In genomic region chr11:15276616-15277015, GRCh38 we compare ENCODE assay signal across 8 cellular contexts.
DNase-seq lines count a peak whose midpoint lies in the region; ATAC-seq and TF ChIP-seq lines count a peak whose summit lies in the region.

No MANE protein-coding gene starts in this region.

- no peak overlapping the region for H3K27ac Mint-ChIP-seq in naive thymus-derived CD4-positive, alpha-beta T cell

- POLR2A ChIA-PET in naive thymus-derived CD4-positive, alpha-beta T cell (lab: Charles Lee), result no interaction called here

- H3K9me3 ChIP-seq in DND-41 (ENCODE audit: insufficient read depth, low read length, severe bottlenecking) (no peaks in the 10 kb centered on the region), WERI-Rb-1 (ENCODE audit: severe bottlenecking) (no peaks in the 10 kb centered on the region), upper lobe of left lung (no peaks in the 10 kb centered on the region)
- no peaks in the 10 kb centered on the region for H3K9me3 ChIP-seq in naive thymus-derived CD4-positive, alpha-beta T cell (ENCODE audit: control insufficient read depth in 2 of 3, low read length in 3 of 3)

- H3K4me1 ChIP-seq in DND-41 (ENCODE audit: insufficient read depth, low read length) (no peaks in the 10 kb centered on the region), upper lobe of left lung (no peaks in the 10 kb centered on the region)
- no peaks in the 10 kb centered on the region for H3K4me1 ChIP-seq in naive thymus-derived CD4-positive, alpha-beta T cell (ENCODE audit: control insufficient read depth in 2 of 2, insufficient read depth in 2 of 2, low read length in 2 of 2)

- TF ChIP-seq POLR2A in upper lobe of left lung (IDR thresholded peaks at IDR 0.05), result no peak

- no peaks in the 10 kb centered on the region for H3K36me3 ChIP-seq in DND-41 (ENCODE audit: insufficient read depth, low read length)
- no peaks in the 10 kb centered on the region for H3K36me3 ChIP-seq in WERI-Rb-1
- H3K36me3 ChIP-seq in upper lobe of left lung, result no peaks in the 10 kb centered on the region
- H3K36me3 ChIP-seq in naive thymus-derived CD4-positive, alpha-beta T cell (ENCODE audit: control insufficient read depth in 2 of 3, insufficient read depth in 3 of 3, low read length in 3 of 3), result no peaks in the 10 kb centered on the region

- ATAC-seq in DND-41 (ENCODE audit: insufficient read depth, low read depth) (no peak), GM18867 (IDR thresholded peaks at IDR 0.05; ENCODE audit: unreplicated experiment) (no peak), upper lobe of left lung (ENCODE audit: low FRiP score in 2 of 2) (no peak)
- no peak for ATAC-seq in naive thymus-derived CD4-positive, alpha-beta T cell

- H3K4me3 Mint-ChIP-seq in naive thymus-derived CD4-positive, alpha-beta T cell, result no peak overlapping the region

- no peak overlapping the region for H3K9ac ChIP-seq in DND-41 (ENCODE audit: low read depth, low read length)

- H3K27me3 ChIP-seq in DND-41 (ENCODE audit: insufficient read depth, low read length, poor library complexity), result peaks cover 42% of the 10 kb centered on the region
- H3K27me3 ChIP-seq in WERI-Rb-1 (ENCODE audit: insufficient read depth, low read depth, severe bottlenecking), result no peaks in the 10 kb centered on the region
- H3K27me3 ChIP-seq in upper lobe of left lung, result no peaks in the 10 kb centered on the region
- no peaks in the 10 kb centered on the region for H3K27me3 ChIP-seq in naive thymus-derived CD4-positive, alpha-beta T cell (ENCODE audit: control insufficient read depth in 2 of 2, insufficient read depth in 2 of 2, low read length in 2 of 2)

- 42 to 53% methylated on average over 3 of the region's 3 CpGs for WGBS in upper lobe of left lung, 2 donors

- H3K4me3 ChIP-seq in DND-41 (ENCODE audit: low read depth in 1 of 2, low read length in 2 of 2) (no peak overlapping the region), LNCaP clone FGC (ENCODE audit: low read depth, low read length) (no peak overlapping the region), WERI-Rb-1 (ENCODE audit: low read depth, low read length) (no peak overlapping the region), upper lobe of left lung (no peak overlapping the region)
- no peak overlapping the region for H3K4me3 ChIP-seq in naive thymus-derived CD4-positive, alpha-beta T cell (ENCODE audit: low read length)

- H3K4me2 ChIP-seq in DND-41 (ENCODE audit: insufficient read depth, low read length), result no peak overlapping the region

- H3K27me3 Mint-ChIP-seq in naive thymus-derived CD4-positive, alpha-beta T cell, result peaks cover 23 to 48% (median 30%) of the 10 kb centered on the region in 5 donors

- no peak for TF ChIP-seq EP300 in upper lobe of left lung (IDR thresholded peaks at IDR 0.05)

- H3K27ac ChIP-seq in DND-41 (ENCODE audit: low read length) (no peak overlapping the region), WERI-Rb-1 (peak overlapping the region; percentile 40; the same call in 1 of the 2 replicates), upper lobe of left lung (no peak overlapping the region)
- H3K27ac ChIP-seq in naive thymus-derived CD4-positive, alpha-beta T cell (ENCODE audit: low read depth, low read length), result no peak overlapping the region

- TF ChIP-seq CTCF in DND-41 (IDR thresholded peaks at IDR 0.05; ENCODE audit: borderline replicate concordance, extremely low read depth, low read length, poor library complexity, severe bottlenecking) (peak; percentile 41), LNCaP clone FGC (IDR thresholded peaks at IDR 0.05; ENCODE audit: control insufficient read depth, extremely low read depth, insufficient read depth) (peak; percentile 31; the same call in 1 of the 2 replicates), WERI-Rb-1 (IDR thresholded peaks at IDR 0.05; ENCODE audit: low read depth, low read length) (peak; percentile 46), upper lobe of left lung (IDR thresholded peaks at IDR 0.05) (no peak)

- peaks cover 0 to 6% (median 0%) of the 10 kb centered on the region in 11 donors for H3K9me3 Mint-ChIP-seq in naive thymus-derived CD4-positive, alpha-beta T cell

- H3K79me2 ChIP-seq in DND-41 (ENCODE audit: insufficient read depth, low read length), result no peaks in the 10 kb centered on the region

- no peaks in the 10 kb centered on the region for H3K4me1 Mint-ChIP-seq in naive thymus-derived CD4-positive, alpha-beta T cell

- intact Hi-C loops in naive thymus-derived CD4-positive, alpha-beta T cell (cut with micrococcal nuclease), result no loop called here

- CTCF ChIA-PET in naive thymus-derived CD4-positive, alpha-beta T cell (lab: Charles Lee), result no interaction called here

- H4K20me1 ChIP-seq in DND-41 (ENCODE audit: insufficient read depth, low read length), result no peaks in the 10 kb centered on the region

- DNase-seq in DND-41 (no peak), LNCaP clone FGC (ENCODE audit: low read depth) (no peak), WERI-Rb-1 (peak; percentile 25), midbrain (lab: John Stamatoyannopoulos, UW) (peak; percentile 12), SK-N-DZ (ENCODE audit: low spot score) (no peak), upper lobe of left lung (no peak)
- DNase-seq in naive thymus-derived CD4-positive, alpha-beta T cell, result no peak

- no peaks in the 10 kb centered on the region for H3K36me3 Mint-ChIP-seq in naive thymus-derived CD4-positive, alpha-beta T cell

- no peak overlapping the region for H2AFZ ChIP-seq in DND-41 (ENCODE audit: low read depth, low read length)

Comparison
In these comparisons a context has a peak if more than half of its experiments do, and no peak if none do; other contexts are left out.
1. DNase-seq: peak in WERI-Rb-1 (single experiment) and midbrain (single experiment); none in DND-41 (single experiment), LNCaP clone FGC (single experiment), SK-N-DZ (single experiment), upper lobe of left lung (0 of 2) and naive thymus-derived CD4-positive, alpha-beta T cell (0 of 9).
2. CTCF ChIP-seq: peak in DND-41 (single experiment), LNCaP clone FGC (single experiment) and WERI-Rb-1 (single experiment); none in upper lobe of left lung (0 of 6).